In the genomic region with DNA sequence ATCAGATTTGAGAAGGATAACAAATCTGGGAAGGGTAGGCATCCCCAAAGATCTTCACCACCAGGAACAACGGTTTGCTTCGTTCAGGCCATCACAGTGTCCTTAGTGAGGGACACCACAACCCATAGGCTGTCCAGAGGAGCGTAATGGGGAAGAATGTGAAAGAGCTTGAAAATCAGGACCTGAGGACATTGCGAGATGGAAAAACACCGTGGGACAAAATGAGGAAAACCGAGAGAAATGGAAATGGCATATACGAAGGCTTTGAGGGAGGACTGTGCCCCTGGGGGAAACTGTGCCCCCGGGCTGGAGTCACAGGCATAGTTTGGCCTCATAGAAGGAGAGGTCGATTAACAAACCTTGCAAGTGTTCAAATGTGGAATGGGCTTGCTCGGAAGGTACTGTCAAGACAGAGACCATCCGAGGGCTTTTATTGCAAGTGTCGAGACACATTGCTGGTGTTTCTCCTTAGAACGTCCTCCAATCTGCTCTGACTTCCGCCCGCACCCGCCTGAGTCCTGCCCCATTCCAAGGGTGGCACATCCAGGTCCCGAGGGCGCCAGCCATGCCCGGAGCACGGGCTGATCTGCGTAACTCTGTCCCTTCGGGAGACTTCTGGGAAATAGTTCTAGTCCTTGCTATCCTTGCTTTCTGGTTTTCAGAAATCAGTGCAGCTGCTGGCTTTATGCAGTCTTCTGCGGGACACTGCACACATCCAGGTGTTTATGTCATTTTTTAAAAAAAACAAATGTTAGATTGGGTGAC, we compare ENCODE assay signal across 8 cellular contexts. TPM values are rescaled to one million over a fixed set of nuclear protein-coding genes. Genes with fewer than 3 reads are reported as not detected.
DNase-seq lines count a peak whose midpoint lies in the region; ATAC-seq and TF ChIP-seq lines count a peak whose summit lies in the region.

No MANE protein-coding gene starts in this region.

- H3K4me2 ChIP-seq in trophoblast cell (ENCODE audit: low read length): peak overlapping the region; percentile 100

- no peaks in the 10 kb centered on the region for H3K27me3 ChIP-seq in Panc1 (ENCODE audit: control insufficient read depth, insufficient read depth, low read length)
- H3K27me3 ChIP-seq in left ventricle myocardium inferior (ENCODE audit: low read depth): no peaks in the 10 kb centered on the region
- no peaks in the 10 kb centered on the region for H3K27me3 ChIP-seq in trophoblast cell (ENCODE audit: insufficient read depth, low read length)

- POLR2A ChIA-PET in Panc1 (lab: Charles Lee): no interaction called here

- ATAC-seq in HG03097 (IDR thresholded peaks at IDR 0.05; ENCODE audit: low FRiP score, unreplicated experiment) (peak; percentile 6), Panc1 (peak; percentile 58), HG03039 (IDR thresholded peaks at IDR 0.05; ENCODE audit: unreplicated experiment) (no peak)
- no peak for ATAC-seq in activated naive CD8-positive, alpha-beta T cell treated with anti-CD3 and anti-CD28 coated beads, Interleukin-2, amount 50 U/mL, for 24 hours

- TF ChIP-seq CTCF in Panc1 (IDR thresholded peaks at IDR 0.05) (no peak), left ventricle myocardium inferior (IDR thresholded peaks at IDR 0.05; ENCODE audit: borderline replicate concordance) (no peak)

- peaks cover 12% of the 10 kb centered on the region for H3K27me3 Mint-ChIP-seq in activated naive CD8-positive, alpha-beta T cell treated with anti-CD3 and anti-CD28 coated beads, Interleukin-2, amount 50 U/mL, for 24 hours

- H3K79me2 ChIP-seq in trophoblast cell (ENCODE audit: control insufficient read depth, insufficient read depth, low read length, poor library complexity): peaks cover 7% of the 10 kb centered on the region

- H4K12ac ChIP-seq in trophoblast cell (ENCODE audit: low read depth, low read length): no peak overlapping the region

- H2BK12ac ChIP-seq in trophoblast cell (ENCODE audit: low read length): peak overlapping the region; percentile 17

- intact Hi-C loops in Panc1 (cut with micrococcal nuclease; ENCODE audit: unreplicated experiment): loop anchor here (2.0 kb wide), 1 partner anchor 52 kb away; a partner anchor contains a TSS
- intact Hi-C loops in left ventricle myocardium inferior (cut with micrococcal nuclease): no loop called here

- H2AFZ ChIP-seq in trophoblast cell (ENCODE audit: insufficient read depth, low read length, poor library complexity): peak overlapping the region; percentile 57

- peak overlapping the region; percentile 12 for H2BK120ac ChIP-seq in trophoblast cell (ENCODE audit: insufficient read depth, low read length, poor library complexity)

- H3K4ac ChIP-seq in trophoblast cell (ENCODE audit: low read depth, low read length): no peak overlapping the region

- peak overlapping the region; percentile 71 for H3K27ac Mint-ChIP-seq in activated naive CD8-positive, alpha-beta T cell treated with anti-CD3 and anti-CD28 coated beads, Interleukin-2, amount 50 U/mL, for 24 hours

- WGBS in trophoblast cell (ENCODE audit: extremely low coverage, insufficient coverage, insufficient read length): no CpG with 5 or more reads among the region's 23 CpGs

- H3K4me1 ChIP-seq in Panc1 (ENCODE audit: control insufficient read depth, insufficient read depth, low read length) (peaks cover 19% of the 10 kb centered on the region), left ventricle myocardium inferior (peaks cover 32% of the 10 kb centered on the region), trophoblast cell (ENCODE audit: control insufficient read depth in 1 of 2, insufficient read depth in 2 of 2, low read length in 2 of 2) (peaks cover 0 to 7% of the 10 kb centered on the region in 2 experiments)

- peak overlapping the region; percentile 68 for H3K23ac ChIP-seq in trophoblast cell (ENCODE audit: low read length)

- DNase-seq in SHP77 (lab: John Stamatoyannopoulos, UW) (peak; percentile 36 to 64), SHP77 treated with DMSO at 0.1 percent for 48 hours (lab: John Stamatoyannopoulos, UW) (no peak), Panc1 (ENCODE audit: low read depth, low spot score) (no peak), left ventricle myocardium inferior (peak; percentile 40), trophoblast cell (peak; percentile 87 to 88)
- DNase-seq in activated naive CD8-positive, alpha-beta T cell treated with anti-CD3 and anti-CD28 coated beads, Interleukin-2, amount 50 U/mL, for 24 hours: peak; percentile 39

- H3K4me3 Mint-ChIP-seq in activated naive CD8-positive, alpha-beta T cell treated with anti-CD3 and anti-CD28 coated beads, Interleukin-2, amount 50 U/mL, for 24 hours: peak overlapping the region; percentile 85

- peaks cover 10% of the 10 kb centered on the region for H3K79me1 ChIP-seq in trophoblast cell (ENCODE audit: low read length)

- in situ Hi-C loops in Panc1 (cut with HindIII; ENCODE audit: low pct_unique_long_range_greater_than_20kb, low sequenced_read_pairs): no loop called here

- peak overlapping the region; percentile 96 for H3K27ac ChIP-seq in Panc1 (ENCODE audit: low read length)
- H3K27ac ChIP-seq in left ventricle myocardium inferior (replicated peaks): peak overlapping the region; percentile 99
- peak overlapping the region; percentile 91 for H3K27ac ChIP-seq in trophoblast cell (ENCODE audit: low read depth, low read length)

- H3K9me3 Mint-ChIP-seq in activated naive CD8-positive, alpha-beta T cell treated with anti-CD3 and anti-CD28 coated beads, Interleukin-2, amount 50 U/mL, for 24 hours: no peaks in the 10 kb centered on the region

- H3K14ac ChIP-seq in trophoblast cell (ENCODE audit: low read length): peak overlapping the region; percentile 16

- peak overlapping the region; percentile 80 for H3K9ac ChIP-seq in trophoblast cell (ENCODE audit: low read length)

- CTCF ChIA-PET in Panc1 (lab: Charles Lee): interaction anchor here (0.7 kb wide), 2 partner anchors 15 to 45 kb away, joined by 4 read pairs; no protein-coding TSS in a partner anchor

- H3K9me3 ChIP-seq in Panc1 (ENCODE audit: control insufficient read depth, insufficient read depth, low read depth, low read length) (no peaks in the 10 kb centered on the region), left ventricle myocardium inferior (replicated peaks) (no peaks in the 10 kb centered on the region), trophoblast cell (ENCODE audit: insufficient read depth, low read depth, low read length) (no peaks in the 10 kb centered on the region)

- no peak overlapping the region for H4K91ac ChIP-seq in trophoblast cell (ENCODE audit: low read depth, low read length)

- no peak overlapping the region for H2AK5ac ChIP-seq in trophoblast cell (ENCODE audit: low read length)

- peak overlapping the region; percentile 25 for H2BK5ac ChIP-seq in trophoblast cell (ENCODE audit: low read depth, low read length, poor library complexity)

- H3K4me1 Mint-ChIP-seq in activated naive CD8-positive, alpha-beta T cell treated with anti-CD3 and anti-CD28 coated beads, Interleukin-2, amount 50 U/mL, for 24 hours: peaks cover 26% of the 10 kb centered on the region

- H3K36me3 ChIP-seq in Panc1 (ENCODE audit: control insufficient read depth, insufficient read depth, low read length): no peaks in the 10 kb centered on the region; the same call in 1 of the 2 replicates
- no peaks in the 10 kb centered on the region for H3K36me3 ChIP-seq in left ventricle myocardium inferior
- H3K36me3 ChIP-seq in trophoblast cell (ENCODE audit: control insufficient read depth in 1 of 2, insufficient read depth in 2 of 2, low read length in 2 of 2): no peaks in the 10 kb centered on the region

- no peaks in the 10 kb centered on the region for H3K36me3 Mint-ChIP-seq in activated naive CD8-positive, alpha-beta T cell treated with anti-CD3 and anti-CD28 coated beads, Interleukin-2, amount 50 U/mL, for 24 hours (ENCODE audit: low read depth)

- no peak overlapping the region for H3K18ac ChIP-seq in trophoblast cell (ENCODE audit: low read length)

- TSS peak; percentile 96 for BruUV-seq in Panc1 (replicated peaks; lab: Mats Ljungman, UMichigan)

- peak overlapping the region; percentile 20 for H4K8ac ChIP-seq in trophoblast cell (ENCODE audit: low read depth, low read length)

- H3K4me3 ChIP-seq in Panc1 (ENCODE audit: low read depth in 2 of 2, low read length in 2 of 2) (peak overlapping the region; percentile 79), left ventricle myocardium inferior (peak overlapping the region; percentile 98), trophoblast cell (ENCODE audit: low read depth, low read length) (peak overlapping the region; percentile 73)

RNA-seq across cellular contexts. Expression of a gene that starts 0.9 kb away (rescaled TPM):
- total RNA-seq in Panc1 (2021; ENCODE audit: unreplicated experiment): 52.6 TPM
- 23.0 TPM for polyA plus RNA-seq in Panc1 (2012; ENCODE audit: insufficient read length)
- total RNA-seq in left ventricle myocardium inferior: 14.3 TPM
- 17.8 and 18.6 TPM in 2 replicates for polyA plus RNA-seq in trophoblast cell (2013)

RNA-seq across cellular contexts. Expression of a gene that starts 51.1 kb away (rescaled TPM):
- total RNA-seq in Panc1 (2021; ENCODE audit: unreplicated experiment) (8.9 TPM), left ventricle myocardium inferior (not detected)
- 6.9 TPM for polyA plus RNA-seq in Panc1 (2012; ENCODE audit: insufficient read length)
- 0.62 and 0.67 TPM in 2 replicates for polyA plus RNA-seq in trophoblast cell (2013)

Comparison
In these comparisons a context has a peak if more than half of its experiments do, and no peak if none do; other contexts are left out.
1. DNase-seq: peak in SHP77 (2 of 2), activated naive CD8-positive, alpha-beta T cell treated with anti-CD3 and anti-CD28 coated beads, Interleukin-2, amount 50 U/mL, for 24 hours (single experiment), left ventricle myocardium inferior (single experiment) and trophoblast cell (2 of 2); none in SHP77 treated with DMSO at 0.1 percent for 48 hours (single experiment) and Panc1 (single experiment).
2. ATAC-seq: peak in HG03097 (single experiment) and Panc1 (single experiment); none in activated naive CD8-positive, alpha-beta T cell treated with anti-CD3 and anti-CD28 coated beads, Interleukin-2, amount 50 U/mL, for 24 hours (single experiment) and HG03039 (single experiment).
3. Peak in every context shown above with its lines, with median percentiles within 50 percentile points of each other: H3K27ac ChIP-seq and H3K4me3 ChIP-seq.